ENCODE assay signal across 19 cellular contexts in the genomic region with DNA sequence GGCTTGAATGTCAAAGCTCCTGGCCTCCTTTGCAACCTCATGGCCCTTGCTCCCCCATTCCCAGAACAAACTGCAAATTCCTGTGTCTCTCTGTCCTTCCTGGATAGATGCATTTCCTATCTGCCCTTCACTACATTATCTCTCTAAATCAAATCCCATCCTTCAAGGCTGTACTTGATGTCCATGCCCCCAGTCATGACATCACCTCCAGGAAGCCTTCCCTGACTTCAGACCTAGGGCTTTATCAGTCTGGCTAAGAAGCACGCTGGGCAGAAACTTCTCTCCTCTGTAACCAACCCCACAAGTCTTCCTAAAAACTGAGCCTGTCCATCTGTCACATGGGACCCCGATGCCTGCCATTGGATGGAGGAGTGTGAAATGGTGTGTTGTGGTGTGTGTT. TPM values are rescaled to one million over a fixed set of nuclear protein-coding genes. Genes with fewer than 3 reads are reported as not detected.
A peak's percentile ranks its signal among the peaks of the same experiment; 100 is the strongest.
DNase-seq lines count a peak whose midpoint lies in the region; ATAC-seq, FAIRE-seq and TF ChIP-seq lines count a peak whose summit lies in the region.
"Had no signal": no experiment of that assay in that cellular context is flagged by ENCODE, and none has a peak within 500 bp of the region (broad histone marks: within the 10 kb centered on the region; RNA-seq: fewer than 3 reads in every experiment).

No MANE protein-coding gene starts in this region.

- TF ChIP-seq RAD21 in HepG2 (CRISPR knock-in tag; IDR thresholded peaks at IDR 0.05) = no peak

- POLR2A ChIA-PET in activated CD8-positive, alpha-beta T cell treated with anti-CD3 and anti-CD28 coated beads for 36 hours (lab: Charles Lee) = no interaction called here
- POLR2A ChIA-PET in HepG2 (lab: Yijun Ruan, JAX) = no interaction called here

- H3K27ac ChIP-seq in HepG2 (ENCODE audit: extremely low read length, insufficient read depth, low read length) (no peak overlapping the region), GM23338 (ENCODE audit: low read depth) (no peak overlapping the region)
- H3K27ac ChIP-seq: BLaER1 treated with 17β-estradiol and CSF1 and Interleukin-3, amounts not matched to agents 10 nM and 100 nM; breast epithelium; dorsolateral prefrontal cortex; left ventricle myocardium inferior; SJSA1; tibial nerve had no signal

- no peak overlapping the region for H3K4me2 ChIP-seq in HepG2 (ENCODE audit: low read depth, low read length)
- H3K4me2 ChIP-seq in GM23338 = no peak overlapping the region

- no peak overlapping the region for H3K9ac ChIP-seq in HepG2 (ENCODE audit: insufficient read depth, low read depth, low read length)
- H3K9ac ChIP-seq: BLaER1 treated with 17β-estradiol and CSF1 and Interleukin-3, amounts not matched to agents 10 nM and 100 nM had no signal

- FAIRE-seq in HepG2 (lab: Jason Lieb, UNC) = no peak

- TF ChIP-seq EP300 in HepG2 (IDR thresholded peaks at IDR 0.05; ENCODE audit: low read depth in 2 of 2, low read length in 2 of 2) = no peak
- TF ChIP-seq EP300 in HepG2 (CRISPR knock-in tag; IDR thresholded peaks at IDR 0.05; ENCODE audit: borderline replicate concordance) = no peak

- no peaks in the 10 kb centered on the region for H3K9me3 Mint-ChIP-seq in activated CD4-positive, alpha-beta T cell treated with anti-CD3 and anti-CD28 coated beads, Interleukin-2, amount 10 ng/mL, durations not matched to agents 24 days and 14 days
- no peaks in the 10 kb centered on the region for H3K9me3 Mint-ChIP-seq in activated CD8-positive, alpha-beta T cell treated with anti-CD3 and anti-CD28 coated beads for 36 hours
- no peaks in the 10 kb centered on the region for H3K9me3 Mint-ChIP-seq in stimulated activated memory B cell treated with anti-CD40 and anti-IgM and Interleukin-4, amounts not matched to agents 10 μg/mL and 1 μg/mL and 100 μg/mL, for 72 hours
- H3K9me3 Mint-ChIP-seq in GM23338 (no peaks in the 10 kb centered on the region), osteocyte (ENCODE audit: unreplicated experiment) (no peaks in the 10 kb centered on the region)

- H3K4me3 ChIP-seq in HepG2 (replicated peaks in 1 of 3; ENCODE audit: insufficient read depth in 1 of 3, low read depth in 2 of 3, low read length in 3 of 3) (no peak overlapping the region), GM23338 (no peak overlapping the region)
- H3K4me3 ChIP-seq: BLaER1 treated with 17β-estradiol and CSF1 and Interleukin-3, amounts not matched to agents 10 nM and 100 nM; breast epithelium; dorsolateral prefrontal cortex; left ventricle myocardium inferior; SJSA1; tibial nerve had no signal

- CTCF ChIA-PET in activated CD8-positive, alpha-beta T cell treated with anti-CD3 and anti-CD28 coated beads for 36 hours (lab: Charles Lee) = interaction anchor here (1.8 to 16.0 kb wide), 3 partner anchors 9 to 59 kb away, joined by 4 to 478 read pairs (median 40); no protein-coding TSS in a partner anchor
- CTCF ChIA-PET in HepG2 (lab: Yijun Ruan, JAX; ENCODE audit: low intra/inter-chr PET ratio, low total read pairs) = no interaction called here

- H3K4me3 Mint-ChIP-seq in activated CD4-positive, alpha-beta T cell treated with anti-CD3 and anti-CD28 coated beads, Interleukin-2, amount 10 ng/mL, durations not matched to agents 24 days and 14 days = no peak overlapping the region
- no peak overlapping the region for H3K4me3 Mint-ChIP-seq in activated CD8-positive, alpha-beta T cell treated with anti-CD3 and anti-CD28 coated beads for 36 hours
- no peak overlapping the region for H3K4me3 Mint-ChIP-seq in stimulated activated memory B cell treated with anti-CD40 and anti-IgM and Interleukin-4, amounts not matched to agents 10 μg/mL and 1 μg/mL and 100 μg/mL, for 72 hours
- H3K4me3 Mint-ChIP-seq in GM23338 = no peak overlapping the region
- no peak overlapping the region for H3K4me3 Mint-ChIP-seq in osteocyte (ENCODE audit: unreplicated experiment)

- peaks cover 11% of the 10 kb centered on the region for H3K4me1 Mint-ChIP-seq in activated CD4-positive, alpha-beta T cell treated with anti-CD3 and anti-CD28 coated beads, Interleukin-2, amount 10 ng/mL, durations not matched to agents 24 days and 14 days
- no peaks in the 10 kb centered on the region for H3K4me1 Mint-ChIP-seq in activated CD8-positive, alpha-beta T cell treated with anti-CD3 and anti-CD28 coated beads for 36 hours (ENCODE audit: low read depth)
- H3K4me1 Mint-ChIP-seq in stimulated activated memory B cell treated with anti-CD40 and anti-IgM and Interleukin-4, amounts not matched to agents 10 μg/mL and 1 μg/mL and 100 μg/mL, for 72 hours = peaks cover 48% of the 10 kb centered on the region
- no peaks in the 10 kb centered on the region for H3K4me1 Mint-ChIP-seq in GM23338
- H3K4me1 Mint-ChIP-seq in osteocyte (ENCODE audit: unreplicated experiment) = peaks cover 5% of the 10 kb centered on the region

- H3K36me3 ChIP-seq in HepG2 (replicated peaks in 1 of 2; ENCODE audit: control insufficient read depth in 1 of 2, insufficient read depth in 2 of 2, low read length in 2 of 2) (peaks cover 9 to 48% of the 10 kb centered on the region in 2 experiments), GM23338 (ENCODE audit: insufficient read depth) (no peaks in the 10 kb centered on the region)
- H3K36me3 ChIP-seq: breast epithelium had no signal

- WGBS in HepG2 (ENCODE audit: low lambda C conversion rate) = 90% methylated on average over 2 of the region's 2 CpGs

- no peak overlapping the region for H2AFZ ChIP-seq in HepG2 (ENCODE audit: low read length)
- no peak overlapping the region for H2AFZ ChIP-seq in GM23338

- no peak for DNase-seq in activated CD4-positive, alpha-beta T cell treated with anti-CD3 and anti-CD28 coated beads, Interleukin-2, amount 10 ng/mL, durations not matched to agents 24 days and 14 days
- DNase-seq in activated CD4-positive, alpha-beta T cell treated with anti-CD3 and anti-CD28 coated beads for 48 hours = no peak
- no peak for DNase-seq in activated CD8-positive, alpha-beta T cell treated with anti-CD3 and anti-CD28 coated beads for 36 hours
- DNase-seq in HepG2 (ENCODE audit: low spot score) = no peak
- no peak for DNase-seq in iPS-NIHi7 (ENCODE audit: extremely low spot score)
- no peak for DNase-seq in GM23338 (ENCODE audit: low spot score)
- no peak for DNase-seq in osteocyte (ENCODE audit: extremely low spot score, unreplicated experiment)
- DNase-seq: activated CD4-positive, CD25-positive, alpha-beta regulatory T cell treated with anti-CD3 and anti-CD28 coated beads, Interleukin-2, amount 50 U/mL, for 72 hours; DMS79 treated with DMSO at 0.1 percent for 48 hours; dorsolateral prefrontal cortex; left ventricle myocardium inferior; NCI-H1105 treated with DMSO at 0.1 percent for 48 hours; stimulated activated CD4-positive, alpha-beta T cell treated with anti-CD3 and anti-CD28 coated beads, Interleukin-4, amount 100 ng/mL, for 1 hour had no signal

- no peaks in the 10 kb centered on the region for H3K27me3 Mint-ChIP-seq in activated CD4-positive, alpha-beta T cell treated with anti-CD3 and anti-CD28 coated beads, Interleukin-2, amount 10 ng/mL, durations not matched to agents 24 days and 14 days
- no peaks in the 10 kb centered on the region for H3K27me3 Mint-ChIP-seq in activated CD8-positive, alpha-beta T cell treated with anti-CD3 and anti-CD28 coated beads for 36 hours
- H3K27me3 Mint-ChIP-seq in stimulated activated memory B cell treated with anti-CD40 and anti-IgM and Interleukin-4, amounts not matched to agents 10 μg/mL and 1 μg/mL and 100 μg/mL, for 72 hours = no peaks in the 10 kb centered on the region
- peaks cover 5% of the 10 kb centered on the region for H3K27me3 Mint-ChIP-seq in GM23338 (ENCODE audit: insufficient read depth, low read depth, poor library complexity)
- H3K27me3 Mint-ChIP-seq in osteocyte (ENCODE audit: unreplicated experiment) = no peaks in the 10 kb centered on the region

- H3F3A ChIP-seq in GM23338 (replicated peaks; ENCODE audit: low read depth) = no peaks in the 10 kb centered on the region

- no peaks in the 10 kb centered on the region for H3K9me2 ChIP-seq in GM23338 (ENCODE audit: insufficient read depth)

- peak overlapping the region; percentile 74 for H3K27ac Mint-ChIP-seq in activated CD4-positive, alpha-beta T cell treated with anti-CD3 and anti-CD28 coated beads, Interleukin-2, amount 10 ng/mL, durations not matched to agents 24 days and 14 days
- peak overlapping the region; percentile 31 for H3K27ac Mint-ChIP-seq in activated CD8-positive, alpha-beta T cell treated with anti-CD3 and anti-CD28 coated beads for 36 hours
- peak overlapping the region; percentile 69 for H3K27ac Mint-ChIP-seq in stimulated activated memory B cell treated with anti-CD40 and anti-IgM and Interleukin-4, amounts not matched to agents 10 μg/mL and 1 μg/mL and 100 μg/mL, for 72 hours
- no peak overlapping the region for H3K27ac Mint-ChIP-seq in GM23338
- H3K27ac Mint-ChIP-seq in osteocyte (ENCODE audit: unreplicated experiment) = no peak overlapping the region

- H3K79me2 ChIP-seq in HepG2 (ENCODE audit: insufficient read depth, low read length) = no peaks in the 10 kb centered on the region
- no peaks in the 10 kb centered on the region for H3K79me2 ChIP-seq in GM23338 (replicated peaks; ENCODE audit: insufficient read depth)

- in situ Hi-C loops in HepG2 (cut with HindIII; ENCODE audit: extremely low pct_ligation_motif_present, low pct_unique_long_range_greater_than_20kb) = no loop called here

- BruUV-seq in HepG2 (replicated peaks; lab: Mats Ljungman, UMichigan) = no TSS peak

- H4K20me1 ChIP-seq in HepG2 (ENCODE audit: insufficient read depth, low read length) (no peaks in the 10 kb centered on the region), GM23338 (replicated peaks; ENCODE audit: insufficient read depth) (no peaks in the 10 kb centered on the region)

- no peak for TF ChIP-seq POLR2A in HepG2 (IDR thresholded peaks at IDR 0.05; ENCODE audit: insufficient read depth in 1 of 2, low read depth in 2 of 2, low read length in 2 of 2)

- ATAC-seq in activated CD8-positive, alpha-beta T cell treated with anti-CD3 and anti-CD28 coated beads for 36 hours = no peak
- ATAC-seq in HepG2 = no peak
- no peak for ATAC-seq in stimulated activated memory B cell treated with anti-CD40 and anti-IgM and Interleukin-4, amounts not matched to agents 10 μg/mL and 1 μg/mL and 100 μg/mL, for 72 hours
- ATAC-seq in GM23338 = no peak
- ATAC-seq: esophagus mucosa had no signal

- H3K27me3 ChIP-seq in HepG2 (ENCODE audit: control insufficient read depth in 1 of 2, insufficient read depth in 2 of 2, low read length in 2 of 2) (no peaks in the 10 kb centered on the region), GM23338 (ENCODE audit: insufficient read depth) (no peaks in the 10 kb centered on the region)
- H3K27me3 ChIP-seq: BLaER1 treated with 17β-estradiol and CSF1 and Interleukin-3, amounts not matched to agents 10 nM and 100 nM; breast epithelium; dorsolateral prefrontal cortex; SJSA1; tibial nerve had no signal

- H3K4me1 ChIP-seq in HepG2 (ENCODE audit: insufficient read depth, low read length) (peaks cover 17% of the 10 kb centered on the region), GM23338 (ENCODE audit: insufficient read depth) (no peaks in the 10 kb centered on the region)
- H3K4me1 ChIP-seq: breast epithelium, SJSA1 had no signal

- intact Hi-C loops in activated CD4-positive, alpha-beta T cell treated with anti-CD3 and anti-CD28 coated beads, Interleukin-2, amount 10 ng/mL, durations not matched to agents 24 days and 14 days (cut with micrococcal nuclease) = no loop called here
- intact Hi-C loops in activated CD8-positive, alpha-beta T cell treated with anti-CD3 and anti-CD28 coated beads for 36 hours (cut with micrococcal nuclease) = no loop called here
- intact Hi-C loops in HepG2 (cut with micrococcal nuclease; ENCODE audit: unreplicated experiment) = no loop called here

- no peak for TF ChIP-seq CTCF in activated CD8-positive, alpha-beta T cell treated with anti-CD3 and anti-CD28 coated beads for 36 hours (IDR thresholded peaks at IDR 0.05)
- TF ChIP-seq CTCF in HepG2 (CRISPR knock-in tag; IDR thresholded peaks at IDR 0.05) (no peak), GM23338 (conservative IDR thresholded peaks at IDR 0.05; ENCODE audit: low read depth in 2 of 2) (no peak), osteocyte (IDR thresholded peaks at IDR 0.05) (no peak)

- peaks cover 71% of the 10 kb centered on the region for H3K36me3 Mint-ChIP-seq in activated CD4-positive, alpha-beta T cell treated with anti-CD3 and anti-CD28 coated beads, Interleukin-2, amount 10 ng/mL, durations not matched to agents 24 days and 14 days (ENCODE audit: low read depth)
- H3K36me3 Mint-ChIP-seq in activated CD8-positive, alpha-beta T cell treated with anti-CD3 and anti-CD28 coated beads for 36 hours (ENCODE audit: low read depth) = peaks cover 63% of the 10 kb centered on the region
- peaks cover 78% of the 10 kb centered on the region for H3K36me3 Mint-ChIP-seq in stimulated activated memory B cell treated with anti-CD40 and anti-IgM and Interleukin-4, amounts not matched to agents 10 μg/mL and 1 μg/mL and 100 μg/mL, for 72 hours
- H3K36me3 Mint-ChIP-seq in GM23338 (ENCODE audit: low read depth) = peaks cover 11% of the 10 kb centered on the region
- H3K36me3 Mint-ChIP-seq in osteocyte (ENCODE audit: unreplicated experiment) = peaks cover 51% of the 10 kb centered on the region

- no peaks in the 10 kb centered on the region for H3K9me3 ChIP-seq in HepG2 (ENCODE audit: low read length)
- H3K9me3 ChIP-seq: BLaER1 treated with 17β-estradiol and CSF1 and Interleukin-3, amounts not matched to agents 10 nM and 100 nM; breast epithelium; left ventricle myocardium inferior; SJSA1; tibial nerve had no signal

RNA-seq across cellular contexts. Expression of gene TNIP1, which starts 25.7 kb away (rescaled TPM):
- total RNA-seq in activated CD4-positive, alpha-beta T cell treated with anti-CD3 and anti-CD28 coated beads, Interleukin-2, amount 10 ng/mL, durations not matched to agents 24 days and 14 days = 345 and 360 TPM in 2 replicates
- total RNA-seq in activated CD8-positive, alpha-beta T cell treated with anti-CD3 and anti-CD28 coated beads for 36 hours = 100 to 1,000 TPM; 222 TPM
- total RNA-seq in HepG2 (2016; rRNA removed; fragmentation: Illumina TruSeq; extraction: Trizol) (26.2 and 29.8 TPM in 2 replicates), osteocyte (73.5 and 85.5 TPM in 2 replicates)
- 11.3 and 13.0 TPM in 2 replicates for total RNA-seq in HepG2 (2016; cell fraction: cytosol; rRNA removed; fragmentation: Illumina TruSeq; extraction: Trizol; ENCODE audit: low read depth)
- total RNA-seq in HepG2 (2016; cell fraction: insoluble cytoplasmic fraction; rRNA removed; fragmentation: Illumina TruSeq; extraction: Trizol) = 22.8 and 24.5 TPM in 2 replicates
- 28.9 and 33.7 TPM in 2 replicates for total RNA-seq in HepG2 (2016; cell fraction: membrane; rRNA removed; fragmentation: Illumina TruSeq; extraction: Trizol)
- total RNA-seq in HepG2 (2016; cell fraction: nucleus; rRNA removed; fragmentation: Illumina TruSeq; extraction: Trizol) = 16.2 and 22.2 TPM in 2 replicates
- polyA plus RNA-seq in HepG2 (2011; rRNA removed) (45.9 and 48.7 TPM in 2 replicates), GM23338 (2016; fragmentation: Nextera tagmentation; extraction: Ambion mirVana) (10.3 and 12.2 TPM in 2 replicates)
- 40.8 and 45.3 TPM in 2 replicates for polyA plus RNA-seq in HepG2 (2011; cell fraction: cytosol; rRNA removed)
- 57.3 and 59.8 TPM in 2 replicates for polyA plus RNA-seq in HepG2 (2011; cell fraction: nucleus; rRNA removed)
- polyA plus RNA-seq in HepG2 (2012) = 52.5 and 57.8 TPM in 2 replicates
- polyA plus RNA-seq in HepG2 (2016; cell fraction: cytosol; fragmentation: Illumina TruSeq; extraction: Trizol; ENCODE audit: low read depth) = 16.8 and 17.8 TPM in 2 replicates
- polyA plus RNA-seq in HepG2 (2016; cell fraction: insoluble cytoplasmic fraction; fragmentation: Illumina TruSeq; extraction: Trizol; ENCODE audit: low read depth) = 26.4 and 35.7 TPM in 2 replicates
- polyA plus RNA-seq in HepG2 (2016; cell fraction: membrane; fragmentation: Illumina TruSeq; extraction: Trizol; ENCODE audit: low read depth) = 31.5 and 33.1 TPM in 2 replicates
- polyA plus RNA-seq in HepG2 (2016; cell fraction: nucleus; fragmentation: Illumina TruSeq; extraction: Trizol; ENCODE audit: insufficient read depth, low read depth) = 29.8 and 34.0 TPM in 2 replicates
- polyA minus RNA-seq in HepG2 (2011; rRNA and poly(A)+ RNA removed; ENCODE audit: low replicate concordance) = 45.2 and 73.0 TPM in 2 replicates
- 45.8 and 51.1 TPM in 2 replicates for polyA minus RNA-seq in HepG2 (2011; cell fraction: cytosol; rRNA and poly(A)+ RNA removed)
- 50.0 and 60.3 TPM in 2 replicates for polyA minus RNA-seq in HepG2 (2011; cell fraction: nucleus; rRNA and poly(A)+ RNA removed)
- 29.6 and 35.8 TPM in 2 replicates for total RNA-seq in GM23338 (2014; rRNA removed; shearing (Covaris generic))

RNA-seq across cellular contexts. Expression of gene ANXA6, which starts 51.1 kb away (rescaled TPM):
- 314 and 315 TPM in 2 replicates for total RNA-seq in activated CD4-positive, alpha-beta T cell treated with anti-CD3 and anti-CD28 coated beads, Interleukin-2, amount 10 ng/mL, durations not matched to agents 24 days and 14 days
- total RNA-seq in activated CD8-positive, alpha-beta T cell treated with anti-CD3 and anti-CD28 coated beads for 36 hours = 100 to 1,000 TPM; 328 to 336 TPM
- total RNA-seq in HepG2 (2016; rRNA removed; fragmentation: Illumina TruSeq; extraction: Trizol) (125 and 154 TPM in 2 replicates), osteocyte (245 and 254 TPM in 2 replicates)
- 13.0 and 15.5 TPM in 2 replicates for total RNA-seq in HepG2 (2016; cell fraction: cytosol; rRNA removed; fragmentation: Illumina TruSeq; extraction: Trizol; ENCODE audit: low read depth)
- total RNA-seq in HepG2 (2016; cell fraction: insoluble cytoplasmic fraction; rRNA removed; fragmentation: Illumina TruSeq; extraction: Trizol) = 125 and 156 TPM in 2 replicates
- total RNA-seq in HepG2 (2016; cell fraction: membrane; rRNA removed; fragmentation: Illumina TruSeq; extraction: Trizol) = 28.1 and 29.3 TPM in 2 replicates
- total RNA-seq in HepG2 (2016; cell fraction: nucleus; rRNA removed; fragmentation: Illumina TruSeq; extraction: Trizol) = 84.2 and 86.1 TPM in 2 replicates
- polyA plus RNA-seq in HepG2 (2011; rRNA removed) (103 and 120 TPM in 2 replicates), GM23338 (2016; fragmentation: Nextera tagmentation; extraction: Ambion mirVana) (26.5 and 30.2 TPM in 2 replicates)
- 124 and 134 TPM in 2 replicates for polyA plus RNA-seq in HepG2 (2011; cell fraction: cytosol; rRNA removed)
- 132 and 143 TPM in 2 replicates for polyA plus RNA-seq in HepG2 (2011; cell fraction: nucleus; rRNA removed)
- 69.6 and 82.1 TPM in 2 replicates for polyA plus RNA-seq in HepG2 (2012)
- 9.6 and 11.8 TPM in 2 replicates for polyA plus RNA-seq in HepG2 (2016; cell fraction: cytosol; fragmentation: Illumina TruSeq; extraction: Trizol; ENCODE audit: low read depth)
- polyA plus RNA-seq in HepG2 (2016; cell fraction: insoluble cytoplasmic fraction; fragmentation: Illumina TruSeq; extraction: Trizol; ENCODE audit: low read depth) = 126 and 134 TPM in 2 replicates
- polyA plus RNA-seq in HepG2 (2016; cell fraction: membrane; fragmentation: Illumina TruSeq; extraction: Trizol; ENCODE audit: low read depth) = 18.1 and 19.2 TPM in 2 replicates
- polyA plus RNA-seq in HepG2 (2016; cell fraction: nucleus; fragmentation: Illumina TruSeq; extraction: Trizol; ENCODE audit: insufficient read depth, low read depth) = 81.8 and 98.3 TPM in 2 replicates
- polyA minus RNA-seq in HepG2 (2011; rRNA and poly(A)+ RNA removed; ENCODE audit: low replicate concordance) = 67.1 and 157 TPM in 2 replicates
- polyA minus RNA-seq in HepG2 (2011; cell fraction: cytosol; rRNA and poly(A)+ RNA removed) = 96.9 and 110 TPM in 2 replicates
- 81.6 and 116 TPM in 2 replicates for polyA minus RNA-seq in HepG2 (2011; cell fraction: nucleus; rRNA and poly(A)+ RNA removed)
- 87.4 and 110 TPM in 2 replicates for total RNA-seq in GM23338 (2014; rRNA removed; shearing (Covaris generic))

Comparison
In these comparisons a context has a peak if more than half of its experiments do, and no peak if none do; other contexts are left out.
1. H3K27ac Mint-ChIP-seq: peak in activated CD4-positive, alpha-beta T cell treated with anti-CD3 and anti-CD28 coated beads, Interleukin-2, amount 10 ng/mL, durations not matched to agents 24 days and 14 days (single experiment), activated CD8-positive, alpha-beta T cell treated with anti-CD3 and anti-CD28 coated beads for 36 hours (single experiment) and stimulated activated memory B cell treated with anti-CD40 and anti-IgM and Interleukin-4, amounts not matched to agents 10 μg/mL and 1 μg/mL and 100 μg/mL, for 72 hours (single experiment); none in GM23338 (single experiment) and osteocyte (single experiment).